Comparison of ENCODE assay signal across 1 cellular context in the genomic region with DNA sequence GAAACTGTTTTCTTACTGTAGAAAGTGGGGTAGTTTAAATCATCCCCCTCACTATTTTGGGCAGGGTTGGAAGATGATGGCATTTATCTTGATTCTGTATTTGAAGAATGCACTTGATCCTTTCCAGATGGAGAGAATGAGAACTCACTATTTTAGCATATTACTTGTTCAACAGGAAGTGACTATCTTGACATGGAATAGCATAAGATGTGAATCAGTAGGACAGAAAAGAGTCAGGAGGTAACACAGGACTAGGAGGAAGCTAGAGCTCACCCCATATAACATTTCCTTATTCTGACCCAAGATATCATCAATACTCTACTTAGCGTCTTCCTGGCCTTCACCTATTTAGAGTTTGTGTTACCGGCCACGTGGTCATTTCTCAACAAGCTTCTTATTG.
TF ChIP-seq lines count a peak whose summit lies in the region.

No MANE protein-coding gene starts in this region.

TF ChIP-seq in SK-N-SH treated with all-trans-retinoic acid at 6 μM for 48 hours, 23 proteins besides CTCF, POLR2A, EP300 and RAD21 (continued from another document):
- TF ChIP-seq, protein P1, sequence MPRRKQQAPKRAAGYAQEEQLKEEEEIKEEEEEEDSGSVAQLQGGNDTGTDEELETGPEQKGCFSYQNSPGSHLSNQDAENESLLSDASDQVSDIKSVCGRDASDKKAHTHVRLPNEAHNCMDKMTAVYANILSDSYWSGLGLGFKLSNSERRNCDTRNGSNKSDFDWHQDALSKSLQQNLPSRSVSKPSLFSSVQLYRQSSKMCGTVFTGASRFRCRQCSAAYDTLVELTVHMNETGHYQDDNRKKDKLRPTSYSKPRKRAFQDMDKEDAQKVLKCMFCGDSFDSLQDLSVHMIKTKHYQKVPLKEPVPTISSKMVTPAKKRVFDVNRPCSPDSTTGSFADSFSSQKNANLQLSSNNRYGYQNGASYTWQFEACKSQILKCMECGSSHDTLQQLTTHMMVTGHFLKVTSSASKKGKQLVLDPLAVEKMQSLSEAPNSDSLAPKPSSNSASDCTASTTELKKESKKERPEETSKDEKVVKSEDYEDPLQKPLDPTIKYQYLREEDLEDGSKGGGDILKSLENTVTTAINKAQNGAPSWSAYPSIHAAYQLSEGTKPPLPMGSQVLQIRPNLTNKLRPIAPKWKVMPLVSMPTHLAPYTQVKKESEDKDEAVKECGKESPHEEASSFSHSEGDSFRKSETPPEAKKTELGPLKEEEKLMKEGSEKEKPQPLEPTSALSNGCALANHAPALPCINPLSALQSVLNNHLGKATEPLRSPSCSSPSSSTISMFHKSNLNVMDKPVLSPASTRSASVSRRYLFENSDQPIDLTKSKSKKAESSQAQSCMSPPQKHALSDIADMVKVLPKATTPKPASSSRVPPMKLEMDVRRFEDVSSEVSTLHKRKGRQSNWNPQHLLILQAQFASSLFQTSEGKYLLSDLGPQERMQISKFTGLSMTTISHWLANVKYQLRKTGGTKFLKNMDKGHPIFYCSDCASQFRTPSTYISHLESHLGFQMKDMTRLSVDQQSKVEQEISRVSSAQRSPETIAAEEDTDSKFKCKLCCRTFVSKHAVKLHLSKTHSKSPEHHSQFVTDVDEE (CRISPR knock-in tag; IDR thresholded peaks at IDR 0.05): no peak
- TF ChIP-seq, protein P2, sequence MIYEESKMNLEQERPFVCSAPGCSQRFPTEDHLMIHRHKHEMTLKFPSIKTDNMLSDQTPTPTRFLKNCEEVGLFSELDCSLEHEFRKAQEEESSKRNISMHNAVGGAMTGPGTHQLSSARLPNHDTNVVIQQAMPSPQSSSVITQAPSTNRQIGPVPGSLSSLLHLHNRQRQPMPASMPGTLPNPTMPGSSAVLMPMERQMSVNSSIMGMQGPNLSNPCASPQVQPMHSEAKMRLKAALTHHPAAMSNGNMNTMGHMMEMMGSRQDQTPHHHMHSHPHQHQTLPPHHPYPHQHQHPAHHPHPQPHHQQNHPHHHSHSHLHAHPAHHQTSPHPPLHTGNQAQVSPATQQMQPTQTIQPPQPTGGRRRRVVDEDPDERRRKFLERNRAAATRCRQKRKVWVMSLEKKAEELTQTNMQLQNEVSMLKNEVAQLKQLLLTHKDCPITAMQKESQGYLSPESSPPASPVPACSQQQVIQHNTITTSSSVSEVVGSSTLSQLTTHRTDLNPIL (CRISPR knock-in tag; IDR thresholded peaks at IDR 0.05; ENCODE audit: low read depth): no peak
- TF ChIP-seq ISL1 (CRISPR knock-in tag; IDR thresholded peaks at IDR 0.05): 0 out of 2 replicates have a peak, but pooled peaks have one; percentile 34
